In the genomic region with DNA sequence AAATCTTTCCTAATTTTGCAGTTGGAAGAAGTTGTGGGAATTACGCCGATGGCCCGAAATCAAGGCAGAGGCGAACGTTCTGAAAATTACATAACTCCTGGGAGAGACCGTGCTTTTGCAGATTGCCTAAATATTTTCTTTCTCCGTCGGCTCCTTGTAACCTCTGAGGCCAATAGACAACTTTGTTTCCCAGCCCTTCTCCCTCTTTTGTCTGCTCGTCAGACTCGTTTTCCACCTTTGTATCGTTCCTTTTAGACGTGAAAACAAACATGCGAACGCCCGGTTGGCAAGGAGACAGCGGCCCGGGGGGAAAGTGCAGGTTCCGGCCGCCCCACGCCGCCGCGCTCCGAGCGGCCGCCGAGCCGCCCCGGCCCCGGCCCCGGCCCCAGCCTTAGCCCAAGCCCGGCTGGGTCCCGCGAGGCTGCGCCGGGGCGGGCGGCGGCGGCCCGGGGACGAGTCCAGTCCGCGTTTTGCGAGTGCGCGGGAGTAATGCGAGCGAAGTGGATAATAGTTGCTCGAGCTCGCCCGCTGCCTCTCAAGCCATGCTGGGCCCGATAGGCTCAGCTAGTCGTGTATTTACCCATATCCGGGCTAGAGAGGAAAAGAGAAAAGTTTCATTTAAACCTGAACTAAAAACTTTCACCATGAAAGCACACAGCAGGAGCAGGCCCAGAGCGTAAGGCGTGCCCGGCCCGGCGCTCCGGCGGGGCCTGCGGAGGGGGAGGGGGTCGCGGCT, we compare ENCODE assay signal across 8 cellular contexts. TPM values are rescaled to one million over a fixed set of nuclear protein-coding genes. Genes with fewer than 3 reads are reported as not detected.
A peak's percentile ranks its signal among the peaks of the same experiment; 100 is the strongest.
DNase-seq lines count a peak whose midpoint lies in the region; ATAC-seq and TF ChIP-seq lines count a peak whose summit lies in the region.

Gene ARID1B, plus strand, starts transcription at position 538 of the 736 bp plus-strand sequence. CDS start 303 bp downstream, outside the sequence.

- intact Hi-C loops in posterior cingulate gyrus (cut with DNase I) (loop anchor here (1.0 to 10.0 kb wide), 2 partner anchors 90 to 222 kb away; no protein-coding TSS in a partner anchor), transverse colon (cut with DNase I; ENCODE audit: low total_unique reads) (loop anchor here (1.0 to 5.0 kb wide), 2 partner anchors 84 to 245 kb away; no protein-coding TSS in a partner anchor)

- peaks cover 24% of the 10 kb centered on the region for H3K4me1 ChIP-seq in cardiac muscle cell (ENCODE audit: low read depth)
- peaks cover 6 to 35% (median 27%) of the 10 kb centered on the region in 4 donors for H3K4me1 ChIP-seq in transverse colon

- ATAC-seq in activated naive CD8-positive, alpha-beta T cell treated with anti-CD3 and anti-CD28 coated beads, Interleukin-2, amount 10 ng/mL, durations not matched to agents 7 days and 5 days (ENCODE audit: low read depth): peak; percentile 40

- H3K27ac ChIP-seq in cardiac muscle cell (peak within 1 kb of the TSS; percentile 99), transverse colon (peak within 1 kb of the TSS; percentile 99 to 100 (median 99))

- H3K36me3 ChIP-seq in cardiac muscle cell: no peaks in the 10 kb centered on the region
- H3K36me3 ChIP-seq in transverse colon: no peaks in the 10 kb centered on the region

- peaks cover 2% of the 10 kb centered on the region for H3K27me3 Mint-ChIP-seq in activated naive CD8-positive, alpha-beta T cell treated with anti-CD3 and anti-CD28 coated beads, Interleukin-2, amount 10 ng/mL, durations not matched to agents 7 days and 5 days

- 0% methylated on average over 13 to 60 of the region's 65 CpGs for whole genome bisulfite sequencing in transverse colon (ENCODE audit: low coverage in 1 of 2), 2 donors

- peak; percentile 46 for DNase-seq in GF-D8 (lab: John Stamatoyannopoulos, UW)
- DNase-seq in GOT3 (lab: John Stamatoyannopoulos, UW): peak; percentile 28
- DNase-seq in M059J (ENCODE audit: low read depth): peak; percentile 84
- peak; percentile 54 to 72 for DNase-seq in SW 1271 (lab: John Stamatoyannopoulos, UW)
- peak; percentile 82 for DNase-seq in activated naive CD8-positive, alpha-beta T cell treated with anti-CD3 and anti-CD28 coated beads, Interleukin-2, amount 10 ng/mL, durations not matched to agents 7 days and 5 days
- peak; percentile 89 to 90 for DNase-seq in cardiac muscle cell (ENCODE audit: low read depth in 1 of 2, low spot score in 1 of 2)
- peak; percentile 69 to 96 (median 79) for DNase-seq in posterior cingulate gyrus
- peak; percentile 88 for DNase-seq in transverse colon

- H3K4me1 Mint-ChIP-seq in activated naive CD8-positive, alpha-beta T cell treated with anti-CD3 and anti-CD28 coated beads, Interleukin-2, amount 10 ng/mL, durations not matched to agents 7 days and 5 days: peaks cover 23% of the 10 kb centered on the region

- TF ChIP-seq EP300 in transverse colon (IDR thresholded peaks at IDR 0.05; ENCODE audit: low read depth): no peak

- in situ Hi-C loops in transverse colon (cut with MboI; ENCODE audit: low pct_ligation_motif_present in 1 of 4, low pct_unique_long_range_greater_than_20kb in 1 of 4, low sequenced_read_pairs in 3 of 4): no loop called here

- H3K4me3 Mint-ChIP-seq in activated naive CD8-positive, alpha-beta T cell treated with anti-CD3 and anti-CD28 coated beads, Interleukin-2, amount 10 ng/mL, durations not matched to agents 7 days and 5 days: peak within 1 kb of the TSS; percentile 95

- no peaks in the 10 kb centered on the region for H3K9me3 Mint-ChIP-seq in activated naive CD8-positive, alpha-beta T cell treated with anti-CD3 and anti-CD28 coated beads, Interleukin-2, amount 10 ng/mL, durations not matched to agents 7 days and 5 days

- POLR2A ChIA-PET in activated naive CD8-positive, alpha-beta T cell treated with anti-CD3 and anti-CD28 coated beads, Interleukin-2, amount 10 ng/mL, durations not matched to agents 7 days and 5 days (lab: Charles Lee): interaction anchor here (1.0 to 4.3 kb wide), 5 partner anchors 10 to 244 kb away, joined by 3 to 46 read pairs (median 5); no protein-coding TSS in a partner anchor

- TF ChIP-seq CTCF in cardiac muscle cell (IDR thresholded peaks at IDR 0.05; ENCODE audit: low read depth, low read length): no peak
- no peak for TF ChIP-seq CTCF in transverse colon (IDR thresholded peaks at IDR 0.05)

- H3K4me3 ChIP-seq in cardiac muscle cell (peak within 1 kb of the TSS; percentile 97), transverse colon (peak within 1 kb of the TSS; percentile 88 to 99 (median 96))

- peak; percentile 79 for TF ChIP-seq POLR2A in transverse colon (IDR thresholded peaks at IDR 0.05)

- no peaks in the 10 kb centered on the region for H3K27me3 ChIP-seq in cardiac muscle cell
- H3K27me3 ChIP-seq in transverse colon: no peaks in the 10 kb centered on the region

- H3K27ac Mint-ChIP-seq in activated naive CD8-positive, alpha-beta T cell treated with anti-CD3 and anti-CD28 coated beads, Interleukin-2, amount 10 ng/mL, durations not matched to agents 7 days and 5 days: peak within 1 kb of the TSS; percentile 98

- H3K9me3 ChIP-seq in cardiac muscle cell (ENCODE audit: low read depth) (no peaks in the 10 kb centered on the region), transverse colon (no peaks in the 10 kb centered on the region)

- no peaks in the 10 kb centered on the region for H3K36me3 Mint-ChIP-seq in activated naive CD8-positive, alpha-beta T cell treated with anti-CD3 and anti-CD28 coated beads, Interleukin-2, amount 10 ng/mL, durations not matched to agents 7 days and 5 days

RNA-seq across cellular contexts. Expression of gene ARID1B, which starts in this region (rescaled TPM):
- total RNA-seq in M059J (2014; rRNA removed; shearing (Covaris generic)): 8.3 and 18.2 TPM in 2 replicates
- 10 to 100 TPM; 83.2 to 98.2 TPM for total RNA-seq in activated naive CD8-positive, alpha-beta T cell treated with anti-CD3 and anti-CD28 coated beads, Interleukin-2, amount 10 ng/mL, durations not matched to agents 7 days and 5 days
- total RNA-seq in cardiac muscle cell (33.7 and 72.7 TPM in 2 replicates), transverse colon (100 to 1,000 TPM in 2 of 4 donors, 10 to 100 TPM in 2; 87.1 to 194 (median 115) TPM)
- polyA plus RNA-seq in cardiac muscle cell: 41.9 and 59.8 TPM in 2 replicates

Comparison
In these comparisons a context has a peak if more than half of its experiments do, and no peak if none do; other contexts are left out.
1. Peak in every context shown above with its lines: DNase-seq, ATAC-seq, H3K4me3 ChIP-seq and H3K27ac ChIP-seq.
2. DNase-seq: peak in every context shown above with its lines; median percentile 90 in cardiac muscle cell; 88 in transverse colon; 84 in M059J; 82 in activated naive CD8-positive, alpha-beta T cell treated with anti-CD3 and anti-CD28 coated beads, Interleukin-2, amount 10 ng/mL, durations not matched to agents 7 days and 5 days; 79 in posterior cingulate gyrus; 63 in SW 1271; 46 in GF-D8; 28 in GOT3.